In genomic region chr16:2963611-2964415, GRCh38 we compare ENCODE assay signal across 8 cellular contexts. TPM values are rescaled to one million over a fixed set of nuclear protein-coding genes. Genes with fewer than 3 reads are reported as not detected.
DNase-seq lines count a peak whose midpoint lies in the region; ATAC-seq and TF ChIP-seq lines count a peak whose summit lies in the region.

TSS of gene KREMEN2 (plus strand) at chr16:2964275. CDS start at chr16:2964521, 246 bp downstream.

- H3K27me3 ChIP-seq in DOHH2 (ENCODE audit: control insufficient read depth, low read length) (peaks cover 7% of the 10 kb centered on the region; the same call in 1 of the 2 replicates), SJCRH30 (no peaks in the 10 kb centered on the region)

- TF ChIP-seq CTCF in DOHH2 (IDR thresholded peaks at IDR 0.05; ENCODE audit: low read depth, low read length, poor library complexity, severe bottlenecking) (peak; percentile 36), choroid plexus epithelial cell (conservative IDR thresholded peaks at IDR 0.05; ENCODE audit: low read depth, low read length) (no peak), neural crest cell (conservative IDR thresholded peaks at IDR 0.05) (peak; percentile 26)

- H3K9me2 ChIP-seq in DOHH2 (replicated peaks; ENCODE audit: control insufficient read depth, low read length) = no peaks in the 10 kb centered on the region

- no peaks in the 10 kb centered on the region for H3K9me3 Mint-ChIP-seq in neural crest cell

- H3K27me3 Mint-ChIP-seq in neural crest cell (ENCODE audit: low read depth) = peaks cover 58% of the 10 kb centered on the region

- peak within 1 kb of the TSS; percentile 89 for H3K4me3 Mint-ChIP-seq in neural crest cell

- DNase-seq in HuH-7 (ENCODE audit: low spot score) (peak; percentile 87), SJCRH30 (peak; percentile 93 to 95), choroid plexus epithelial cell (ENCODE audit: low read depth) (peak; percentile 24), neural crest cell (ENCODE audit: low read depth, low spot score) (peak; percentile 46)

- H3K27ac Mint-ChIP-seq in neural crest cell (ENCODE audit: unreplicated experiment) = no peak within 1 kb of the TSS

- peaks cover 76% of the 10 kb centered on the region for H3K4me1 ChIP-seq in DOHH2 (ENCODE audit: control insufficient read depth, low read length)
- peaks cover 17% of the 10 kb centered on the region for H3K4me1 ChIP-seq in SJCRH30

- H3K4me3 ChIP-seq in DOHH2 (ENCODE audit: low read length) = peak within 1 kb of the TSS; percentile 92
- H3K4me3 ChIP-seq in SJCRH30 = peak within 1 kb of the TSS; percentile 64
- peak within 1 kb of the TSS; percentile 8 for H3K4me3 ChIP-seq in choroid plexus epithelial cell (ENCODE audit: low read depth, low read length)

- no peaks in the 10 kb centered on the region for H3K36me3 Mint-ChIP-seq in neural crest cell (ENCODE audit: low read depth)

- H3K36me3 ChIP-seq in DOHH2 (ENCODE audit: control insufficient read depth, low read length) (peaks cover 15% of the 10 kb centered on the region), SJCRH30 (peaks cover 6% of the 10 kb centered on the region; the same call in 1 of the 2 replicates)

- ATAC-seq in GM19351 (IDR thresholded peaks at IDR 0.05; ENCODE audit: unreplicated experiment) = no peak
- ATAC-seq in GM18511 (IDR thresholded peaks at IDR 0.05; ENCODE audit: unreplicated experiment) = no peak
- ATAC-seq in GM19395 (IDR thresholded peaks at IDR 0.05; ENCODE audit: unreplicated experiment) = no peak

- H4K20me1 ChIP-seq in DOHH2 (ENCODE audit: control insufficient read depth, insufficient read depth, low read depth, low read length) = no peaks in the 10 kb centered on the region

- H3K27ac ChIP-seq in DOHH2 (ENCODE audit: low read depth, low read length) = peak within 1 kb of the TSS; percentile 86
- peak within 1 kb of the TSS; percentile 99 for H3K27ac ChIP-seq in SJCRH30

- H3K9me3 ChIP-seq in DOHH2 (ENCODE audit: control insufficient read depth, insufficient read depth, low read length) = no peaks in the 10 kb centered on the region
- H3K9me3 ChIP-seq in SJCRH30 (replicated peaks) = no peaks in the 10 kb centered on the region

- H3K4me2 ChIP-seq in DOHH2 (ENCODE audit: low read length) = peak within 1 kb of the TSS; percentile 97

- peaks cover 28% of the 10 kb centered on the region for H3F3A ChIP-seq in DOHH2 (ENCODE audit: control insufficient read depth, insufficient read depth)

- H3K79me2 ChIP-seq in DOHH2 (ENCODE audit: control insufficient read depth, low read length) = peaks cover 8% of the 10 kb centered on the region; the same call in 1 of the 2 replicates

- H3K4me1 Mint-ChIP-seq in neural crest cell = peaks cover 12% of the 10 kb centered on the region

RNA-seq across cellular contexts. Expression of gene KREMEN2, which starts in this region (rescaled TPM):
- total RNA-seq in SJCRH30 (2014; rRNA removed; shearing (Covaris generic)) = 13.8 and 14.9 TPM in 2 replicates
- 1.0 TPM in 2 replicates for total RNA-seq in neural crest cell

Comparison
In these comparisons a context has a peak if more than half of its experiments do, and no peak if none do; other contexts are left out.
1. H3K4me3 ChIP-seq: peak in every context shown above with its lines; median percentile 92 in DOHH2; 64 in SJCRH30; 8 in choroid plexus epithelial cell.
2. DNase-seq: peak in every context shown above with its lines; median percentile 94 in SJCRH30; 87 in HuH-7; 46 in neural crest cell; 24 in choroid plexus epithelial cell.